ENCODE assay signal across 30 cellular contexts in the genomic region with DNA sequence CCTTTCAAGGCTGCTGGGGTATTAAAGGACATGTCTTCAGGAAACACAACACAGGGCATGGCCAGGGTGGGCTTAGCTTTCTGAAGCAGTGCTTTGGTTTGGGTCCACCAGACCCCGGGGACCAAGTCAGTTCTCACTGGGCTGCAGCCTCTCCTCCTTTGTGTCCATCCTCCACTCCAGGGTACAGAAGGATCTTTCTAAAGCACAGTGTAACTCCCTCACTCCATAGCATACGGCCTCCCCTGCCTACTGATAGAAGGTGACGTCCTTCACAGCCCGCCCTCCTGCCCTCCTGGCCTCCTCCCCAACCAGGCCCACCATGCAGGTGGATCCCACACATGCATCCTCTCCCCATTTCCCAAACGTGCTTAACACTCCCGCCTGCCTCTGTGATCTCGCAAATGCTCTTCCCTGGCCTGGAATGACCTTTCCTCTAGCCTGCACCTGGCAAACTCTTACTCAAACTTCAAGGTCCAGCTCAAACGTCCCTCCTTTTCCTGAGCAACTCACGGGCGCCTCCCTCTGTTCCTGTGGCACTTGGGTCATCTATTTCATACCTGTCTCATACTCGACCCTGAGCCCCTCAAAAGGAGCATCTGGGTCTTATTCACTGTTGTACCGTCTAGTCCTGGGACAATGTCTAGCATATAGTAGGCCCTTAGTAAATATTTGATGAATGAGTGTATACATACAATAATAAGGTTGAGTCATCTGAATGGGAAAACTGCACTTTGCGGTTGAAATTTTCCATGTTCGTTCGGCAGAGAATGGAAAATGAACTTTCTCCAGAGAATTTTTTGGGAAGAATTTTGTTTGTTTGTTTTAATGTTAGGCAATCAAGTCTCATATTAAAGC.
DNase-seq lines count a peak whose midpoint lies in the region; ATAC-seq, FAIRE-seq and TF ChIP-seq lines count a peak whose summit lies in the region.
"Had no signal": no experiment of that assay in that cellular context is flagged by ENCODE, and none has a peak within 500 bp of the region (broad histone marks: within the 10 kb centered on the region; RNA-seq: fewer than 3 reads in every experiment).

No MANE protein-coding gene starts in this region.

- TF ChIP-seq EP300 in H1 (IDR thresholded peaks at IDR 0.05; ENCODE audit: borderline replicate concordance in 1 of 2, low read depth in 2 of 2, low read length in 2 of 2), result no peak

- H3K4me3 ChIP-seq in GM23338 (no peak overlapping the region), H1 (ENCODE audit: extremely low read depth in 1 of 4, insufficient read depth in 2 of 4, low read depth in 3 of 4, low read length in 4 of 4) (no peak overlapping the region)
- H3K4me3 ChIP-seq: body of pancreas, SJSA1, uterus had no signal

- no peak overlapping the region for H4K8ac ChIP-seq in H1 (ENCODE audit: extremely low read depth, insufficient read depth, low read length)

- no peak overlapping the region for H3K56ac ChIP-seq in H1 (replicated peaks; ENCODE audit: insufficient read length, low read depth, low read length)

- H3K36me3 ChIP-seq in GM23338 (ENCODE audit: insufficient read depth) (no peaks in the 10 kb centered on the region), H1 (ENCODE audit: control insufficient read depth in 2 of 4, insufficient read depth in 4 of 4, low read length in 3 of 4) (no peaks in the 10 kb centered on the region)
- H3K36me3 ChIP-seq: SJSA1, uterus had no signal

- H2BK15ac ChIP-seq in H1 (ENCODE audit: low read length), result no peak overlapping the region

- H3K9me3 ChIP-seq in H1 (ENCODE audit: insufficient read depth in 2 of 2, low read depth in 1 of 2, low read length in 1 of 2), result peaks cover 0 to 3% of the 10 kb centered on the region in 2 experiments; a peak in 1 of 4 replicates
- H3K9me3 ChIP-seq: uterus had no signal

- ATAC-seq in GM23338, result no peak
- ATAC-seq in left colon, result no peak
- ATAC-seq: body of pancreas; CD8-positive, alpha-beta T cell; left ventricle myocardium superior; naive thymus-derived CD8-positive, alpha-beta T cell; T-helper 17 cell had no signal

- peaks cover 9% of the 10 kb centered on the region for H3K27me3 Mint-ChIP-seq in GM23338 (ENCODE audit: insufficient read depth, low read depth, poor library complexity)

- no peak overlapping the region for H3K9ac ChIP-seq in H1 (replicated peaks in 1 of 4; ENCODE audit: extremely low read depth in 1 of 4, low read depth in 3 of 4, low read length in 3 of 4)

- no peaks in the 10 kb centered on the region for H3K27me3 ChIP-seq in GM23338 (ENCODE audit: insufficient read depth)
- H3K27me3 ChIP-seq in H1 (replicated peaks in 1 of 4; ENCODE audit: control insufficient read depth in 3 of 4, extremely low read depth in 1 of 4, insufficient read depth in 3 of 4, low read length in 3 of 4), result no peaks in the 10 kb centered on the region
- H3K27me3 ChIP-seq: body of pancreas, SJSA1, uterus had no signal

- H3F3A ChIP-seq in GM23338 (replicated peaks; ENCODE audit: low read depth), result no peaks in the 10 kb centered on the region

- peaks cover 11% of the 10 kb centered on the region; the same call in 2 of the 3 replicates for H3K9me3 Mint-ChIP-seq in GM23338

- H3K4ac ChIP-seq in H1 (replicated peaks; ENCODE audit: insufficient read length, low read depth, low read length), result no peak overlapping the region

- no peak for TF ChIP-seq POLR2A in H1 (IDR thresholded peaks at IDR 0.05; ENCODE audit: control extremely low read depth in 1 of 2, low read depth in 2 of 2, low read length in 2 of 2)

- TF ChIP-seq RAD21 in H1 (IDR thresholded peaks at IDR 0.05 in 1 of 2, conservative IDR thresholded peaks at IDR 0.05 in 1 of 2; ENCODE audit: low read depth in 2 of 2, low read length in 2 of 2), result peak; percentile 39 to 53

- H3K36me3 Mint-ChIP-seq in GM23338 (ENCODE audit: low read depth), result peaks cover 2% of the 10 kb centered on the region; the same call in 1 of the 3 replicates
- H3K36me3 Mint-ChIP-seq: CD8-positive, alpha-beta T cell; mesothelial cell of epicardium had no signal

- CTCF ChIA-PET in H1 (lab: Charles Lee; ENCODE audit: partially characterized antibody), result interaction anchor here (0.5 to 1.6 kb wide), 6 partner anchors 9 to 176 kb away, joined by 3 to 5 read pairs (median 3); no protein-coding TSS in a partner anchor

- H4K20me1 ChIP-seq in GM23338 (replicated peaks; ENCODE audit: insufficient read depth), result no peaks in the 10 kb centered on the region
- no peaks in the 10 kb centered on the region for H4K20me1 ChIP-seq in H1 (replicated peaks in 1 of 2; ENCODE audit: control insufficient read depth in 1 of 2, insufficient read depth in 2 of 2, low read length in 2 of 2)

- no peak overlapping the region for H2BK12ac ChIP-seq in H1 (ENCODE audit: low read depth, low read length)

- H2AK5ac ChIP-seq in H1 (ENCODE audit: low read depth, low read length), result no peak overlapping the region

- intact Hi-C loops in left colon (cut with DNase I, micrococcal nuclease), result no loop called here

- H3K4me1 Mint-ChIP-seq in GM23338, result peaks cover 9% of the 10 kb centered on the region
- H3K4me1 Mint-ChIP-seq: B cell, mesothelial cell of epicardium, T-helper 17 cell had no signal

- H2AFZ ChIP-seq in GM23338, result no peak overlapping the region
- H2AFZ ChIP-seq in H1 (ENCODE audit: low read length), result no peak overlapping the region

- no peak overlapping the region for H4K91ac ChIP-seq in H1 (replicated peaks; ENCODE audit: insufficient read length, low read length)

- H2BK20ac ChIP-seq in H1 (ENCODE audit: low read length), result no peak overlapping the region

- 88% methylated on average over 15 of the region's 15 CpGs; no CpG with 5 or more reads in 1 of the 2 experiments for WGBS in H1 (ENCODE audit: extremely low coverage in 1 of 2, insufficient coverage in 1 of 2, insufficient read length in 1 of 2, insufficient replicate concordance in 2 of 2, low coverage in 1 of 2, low lambda C conversion rate in 2 of 2, missing lambda C conversion rate in 1 of 2), 2 experiments

- H3K18ac ChIP-seq in H1 (ENCODE audit: extremely low read depth, low read length), result no peak overlapping the region

- DNase-seq in A172 (ENCODE audit: low spot score), result peak; percentile 79
- DNase-seq in GM23338 (ENCODE audit: low spot score), result no peak
- peak; percentile 57 for DNase-seq in RPMI7951 (ENCODE audit: low read depth)
- no peak for DNase-seq in H1 (ENCODE audit: low read depth in 1 of 2, low spot score in 2 of 2)
- DNase-seq in dermis blood vessel endothelial cell, result no peak
- no peak for DNase-seq in SKM-1 treated with dmso at 0.1 percent for 144 hours (lab: John Stamatoyannopoulos, UW; ENCODE audit: unreplicated experiment)
- DNase-seq in left colon, result no peak
- DNase-seq in middle frontal gyrus (ENCODE audit: extremely low spot score, low spot score), result no peak
- DNase-seq: 8988T; activated CD4-positive, alpha-beta T cell treated with anti-CD3 and anti-CD28 coated beads for 4 hours; activated effector memory CD4-positive, alpha-beta T cell treated with anti-CD3 and anti-CD28 coated beads, Interleukin-2, amount 50 U/mL, for 16 hours; body of pancreas; CD8-positive, alpha-beta T cell; DMS153; GDM1; IMR-90; islet precursor cell; left ventricle myocardium superior; naive thymus-derived CD8-positive, alpha-beta T cell; NCI-H1092; NCI-H1930; NCI-H524 treated with DMSO at 0.1 percent for 48 hours; NK-92 treated with Interleukin-12 subunit alpha and Interleukin-12 subunit beta, amount 100 ng/mL, for 24 hours; stimulated activated naive CD4-positive, alpha-beta T cell treated with Interleukin-2 at 50 U/mL for 16 hours; T-helper 17 cell; uterus had no signal

- no peak overlapping the region for H3K14ac ChIP-seq in H1 (ENCODE audit: insufficient read length)

- 0 out of 2 replicates have a peak, but pooled peaks cover 6% of the 10 kb centered on the region for H3K4me1 ChIP-seq in GM23338 (ENCODE audit: insufficient read depth)
- peaks cover 0 to 7% (median 2%) of the 10 kb centered on the region in 4 experiments; a peak in 2 of 7 replicates for H3K4me1 ChIP-seq in H1 (replicated peaks in 1 of 4; ENCODE audit: control insufficient read depth in 3 of 4, insufficient read depth in 4 of 4, low read length in 3 of 4)
- H3K4me1 ChIP-seq: body of pancreas, SJSA1, uterus had no signal

- H3K79me1 ChIP-seq in H1 (ENCODE audit: low read depth, low read length), result no peaks in the 10 kb centered on the region

- H3K4me2 ChIP-seq in GM23338 (no peak overlapping the region), H1 (ENCODE audit: insufficient read depth in 1 of 2, low read depth in 2 of 2, low read length in 2 of 2) (no peak overlapping the region)

- no peaks in the 10 kb centered on the region for H3K9me2 ChIP-seq in GM23338 (ENCODE audit: insufficient read depth)

- H3K23ac ChIP-seq in H1 (ENCODE audit: insufficient read length), result no peak overlapping the region

- FAIRE-seq in H1 (lab: Jason Lieb, UNC), result no peak
- FAIRE-seq: GM18507 had no signal

- peak overlapping the region; percentile 12; the same call in 1 of the 2 replicates for H2BK5ac ChIP-seq in H1 (ENCODE audit: low read depth, low read length)

- no peak overlapping the region for H3K4me3 Mint-ChIP-seq in GM23338
- H3K4me3 Mint-ChIP-seq: B cell; CD8-positive, alpha-beta T cell; mesothelial cell of epicardium; naive thymus-derived CD8-positive, alpha-beta T cell; T-helper 17 cell had no signal

- TF ChIP-seq CTCF in GM23338 (conservative IDR thresholded peaks at IDR 0.05; ENCODE audit: low read depth in 2 of 2) (peak; percentile 10 to 41; a peak in 2 of 4 replicates), H1 (IDR thresholded peaks at IDR 0.05; ENCODE audit: control extremely low read depth in 1 of 3, insufficient read depth in 1 of 3, low read depth in 1 of 3, low read length in 3 of 3) (peak in 2 of 3 experiments; percentile 15; a peak in 2 of 4 replicates)

- no peaks in the 10 kb centered on the region for H3K79me2 ChIP-seq in GM23338 (replicated peaks; ENCODE audit: insufficient read depth)
- H3K79me2 ChIP-seq in H1 (ENCODE audit: control insufficient read depth in 1 of 2, insufficient read depth in 2 of 2, low read length in 2 of 2), result no peaks in the 10 kb centered on the region

- no peak overlapping the region for H2BK120ac ChIP-seq in H1 (replicated peaks; ENCODE audit: low read depth, low read length)

- no peak overlapping the region for H4K5ac ChIP-seq in H1 (ENCODE audit: insufficient read length, low read depth, low read length)

- POLR2A ChIA-PET in H1 (lab: Charles Lee; ENCODE audit: partially characterized antibody), result no interaction called here

- H3K27ac ChIP-seq in GM23338 (ENCODE audit: low read depth) (no peak overlapping the region), H1 (ENCODE audit: low read depth, low read length) (no peak overlapping the region)
- H3K27ac ChIP-seq: body of pancreas, SJSA1, uterus had no signal

- H3K27ac Mint-ChIP-seq in GM23338, result no peak overlapping the region
- H3K27ac Mint-ChIP-seq: B cell; CD8-positive, alpha-beta T cell; mesothelial cell of epicardium; T-helper 17 cell had no signal

- no peaks in the 10 kb centered on the region for H3K23me2 ChIP-seq in H1 (ENCODE audit: low read depth, low read length)

TF ChIP-seq in H1, 55 proteins besides CTCF, POLR2A, EP300 and RAD21 (continues in another document):
- TF ChIP-seq GTF2F1 (IDR thresholded peaks at IDR 0.05; ENCODE audit: borderline replicate concordance, low read depth, low read length), result no peak
- TF ChIP-seq EZH2 (IDR thresholded peaks at IDR 0.05; ENCODE audit: low read depth, low read length, severe bottlenecking), result no peak
- TF ChIP-seq CEBPB (IDR thresholded peaks at IDR 0.05; ENCODE audit: low read depth, low read length), result no peak
- TF ChIP-seq SIN3A (conservative IDR thresholded peaks at IDR 0.05 in 1 of 2, IDR thresholded peaks at IDR 0.05 in 1 of 2; ENCODE audit: low read depth in 1 of 2, low read length in 2 of 2), result no peak

Comparison
In these comparisons a context has a peak if more than half of its experiments do, and no peak if none do; other contexts are left out.
1. DNase-seq: peak in A172 (single experiment) and RPMI7951 (single experiment); none in GM23338 (single experiment), H1 (0 of 2), dermis blood vessel endothelial cell (single experiment), SKM-1 treated with dmso at 0.1 percent for 144 hours (single experiment), left colon (0 of 2) and middle frontal gyrus (single experiment).